9 cellular contexts compared by ENCODE assay signal in genomic region chr11:6925636-6926207, GRCh38. TPM values are rescaled to one million over a fixed set of nuclear protein-coding genes. Genes with fewer than 3 reads are reported as not detected.
DNase-seq lines count a peak whose midpoint lies in the region; ATAC-seq and TF ChIP-seq lines count a peak whose summit lies in the region.
"Had no signal": no experiment of that assay in that cellular context is flagged by ENCODE, and none has a peak within 500 bp of the region (broad histone marks: within the 10 kb centered on the region; RNA-seq: fewer than 3 reads in every experiment).

No MANE protein-coding gene starts in this region.

- intact Hi-C loops in psoas muscle (cut with DNase I) = no loop called here

- H3K9me3 ChIP-seq in RWPE2 (ENCODE audit: severe bottlenecking) (no peaks in the 10 kb centered on the region), psoas muscle (no peaks in the 10 kb centered on the region)

- peak overlapping the region; percentile 54 for H3K4me3 ChIP-seq in RWPE2 (ENCODE audit: severe bottlenecking)
- peak overlapping the region; percentile 86 for H3K4me3 ChIP-seq in fibroblast of mammary gland (ENCODE audit: control insufficient read depth, low read depth, low read length)
- peak overlapping the region; percentile 63 for H3K4me3 ChIP-seq in psoas muscle

- peaks cover 11% of the 10 kb centered on the region for H3K4me1 ChIP-seq in RWPE2 (ENCODE audit: insufficient read depth, poor library complexity, severe bottlenecking)
- H3K4me1 ChIP-seq in psoas muscle = peaks cover 7% of the 10 kb centered on the region

- peak in 2 of 3 experiments; percentile 51 to 53 for DNase-seq in NCI-H1417 (lab: John Stamatoyannopoulos, UW)
- no peak for DNase-seq in NCI-H1417 treated with DMSO at 0.1 percent for 48 hours (lab: John Stamatoyannopoulos, UW)
- DNase-seq in RWPE2 (ENCODE audit: low spot score) = no peak
- peak; percentile 40 for DNase-seq in fibroblast of mammary gland (ENCODE audit: low read depth)
- DNase-seq in psoas muscle = no peak
- no peak for DNase-seq in NCI-H69 (lab: John Stamatoyannopoulos, UW)
- no peak for DNase-seq in COLO829 (ENCODE audit: low spot score)

- TF ChIP-seq CTCF in RWPE2 (IDR thresholded peaks at IDR 0.05; ENCODE audit: poor library complexity, severe bottlenecking) (no peak), fibroblast of mammary gland (conservative IDR thresholded peaks at IDR 0.05; ENCODE audit: control insufficient read depth, insufficient read depth, low read depth, low read length) (no peak), psoas muscle (IDR thresholded peaks at IDR 0.05) (no peak)

- peaks cover 19% of the 10 kb centered on the region for H3K36me3 ChIP-seq in RWPE2 (ENCODE audit: low read depth)
- no peaks in the 10 kb centered on the region for H3K36me3 ChIP-seq in psoas muscle (ENCODE audit: insufficient read depth in 1 of 2, low read depth in 1 of 2)

- ATAC-seq in HG02798 (IDR thresholded peaks at IDR 0.05; ENCODE audit: poor library complexity, unreplicated experiment) (peak; percentile 19), RWPE2 (ENCODE audit: low read depth) (no peak), psoas muscle (peak in 2 of 4 donors; percentile 9 to 21)

- WGBS in psoas muscle, 3 donors = 48 to 64% (median 60%) methylated on average over 2 of the region's 2 CpGs

- H3K27ac ChIP-seq in RWPE2 (ENCODE audit: poor library complexity, severe bottlenecking) (peak overlapping the region; percentile 33), psoas muscle (no peak overlapping the region)

- H3K27me3 ChIP-seq in RWPE2 (ENCODE audit: insufficient read depth, poor library complexity, severe bottlenecking) = no peaks in the 10 kb centered on the region
- H3K27me3 ChIP-seq in psoas muscle (ENCODE audit: insufficient read depth in 3 of 3, low read length in 2 of 3) = peaks cover 0 to 16% (median 3%) of the 10 kb centered on the region in 3 donors

RNA-seq across cellular contexts. Expression of gene ZNF215, which starts 0.5 kb away (rescaled TPM):
- total RNA-seq in psoas muscle = under 1 TPM; 0.11 to 0.36 (median 0.21) TPM
- polyA plus RNA-seq in psoas muscle = under 1 TPM; 0.07 to 0.35 (median 0.23) TPM

RNA-seq across cellular contexts. Expression of gene OR2D3, which starts 4.9 kb away (rescaled TPM):
- total RNA-seq in psoas muscle = not detected
- not detected for polyA plus RNA-seq in psoas muscle
- polyA plus RNA-seq: adipose tissue had no signal

RNA-seq across cellular contexts. Expression of gene OR2D2, which starts 33.4 kb away (rescaled TPM):
- total RNA-seq in psoas muscle = not detected
- polyA plus RNA-seq in psoas muscle = not detected
- polyA plus RNA-seq: adipose tissue had no signal

RNA-seq across cellular contexts. Expression of gene OR10A4, which starts 49.3 kb away (rescaled TPM):
- not detected for total RNA-seq in psoas muscle
- polyA plus RNA-seq in psoas muscle = not detected
- polyA plus RNA-seq: adipose tissue had no signal

Comparison
In these comparisons a context has a peak if more than half of its experiments do, and no peak if none do; other contexts are left out.
1. DNase-seq: peak in NCI-H1417 (2 of 3) and fibroblast of mammary gland (single experiment); none in NCI-H1417 treated with DMSO at 0.1 percent for 48 hours (single experiment), RWPE2 (single experiment), psoas muscle (0 of 2), NCI-H69 (single experiment) and COLO829 (single experiment).
2. Peak in every context shown above with its lines, with median percentiles within 50 percentile points of each other: H3K4me3 ChIP-seq.